8 cellular contexts compared by ENCODE assay signal in genomic region chr4:113684534-113685091, GRCh38.
DNase-seq lines count a peak whose midpoint lies in the region; ATAC-seq and TF ChIP-seq lines count a peak whose summit lies in the region.

No MANE protein-coding gene starts in this region.

- no peak overlapping the region for H3K27ac ChIP-seq in WERI-Rb-1

- no peaks in the 10 kb centered on the region; the same call in 1 of the 2 replicates for H3K36me3 ChIP-seq in WERI-Rb-1

- ATAC-seq in GM18868 (IDR thresholded peaks at IDR 0.05; ENCODE audit: unreplicated experiment) (peak; percentile 23), omental fat pad (ENCODE audit: low FRiP score) (peak; percentile 64), HG03439 (IDR thresholded peaks at IDR 0.05; ENCODE audit: unreplicated experiment) (no peak), GM21381 (IDR thresholded peaks at IDR 0.05; ENCODE audit: unreplicated experiment) (no peak)

- TF ChIP-seq CTCF in WERI-Rb-1 (IDR thresholded peaks at IDR 0.05; ENCODE audit: low read depth, low read length) (peak; percentile 65), fibroblast of mammary gland (conservative IDR thresholded peaks at IDR 0.05; ENCODE audit: control insufficient read depth, insufficient read depth, low read depth, low read length) (peak; percentile 40), omental fat pad (IDR thresholded peaks at IDR 0.05) (no peak)

- DNase-seq in A172 (ENCODE audit: low spot score) (peak; percentile 24), WERI-Rb-1 (peak; percentile 50), fibroblast of mammary gland (ENCODE audit: low read depth) (peak; percentile 77), omental fat pad (ENCODE audit: low spot score) (no peak), cerebellar nuclear complex (lab: John Stamatoyannopoulos, UW) (no peak)

- H3K9me3 ChIP-seq in WERI-Rb-1 (ENCODE audit: severe bottlenecking), result no peaks in the 10 kb centered on the region

- H3K4me3 ChIP-seq in WERI-Rb-1 (ENCODE audit: low read depth, low read length) (no peak overlapping the region), fibroblast of mammary gland (ENCODE audit: control insufficient read depth, low read depth, low read length) (no peak overlapping the region)

- no peaks in the 10 kb centered on the region for H3K27me3 ChIP-seq in WERI-Rb-1 (ENCODE audit: insufficient read depth, low read depth, severe bottlenecking)

Comparison
In these comparisons a context has a peak if more than half of its experiments do, and no peak if none do; other contexts are left out.
1. DNase-seq: peak in A172 (single experiment), WERI-Rb-1 (single experiment) and fibroblast of mammary gland (single experiment); none in omental fat pad (single experiment) and cerebellar nuclear complex (0 of 2).
2. ATAC-seq: peak in GM18868 (single experiment) and omental fat pad (single experiment); none in HG03439 (single experiment) and GM21381 (single experiment).
3. CTCF ChIP-seq: peak in WERI-Rb-1 (single experiment) and fibroblast of mammary gland (single experiment); none in omental fat pad (0 of 3).